35 cellular contexts compared by ENCODE assay signal in genomic region chr12:108238474-108238873, GRCh38.
DNase-seq lines count a peak whose midpoint lies in the region; ATAC-seq, FAIRE-seq and TF ChIP-seq lines count a peak whose summit lies in the region.
"Had no signal": no experiment of that assay in that cellular context is flagged by ENCODE, and none has a peak within 500 bp of the region (broad histone marks: within the 10 kb centered on the region; RNA-seq: fewer than 3 reads in every experiment).

No MANE protein-coding gene starts in this region.

- POLR2A ChIA-PET in HepG2 (lab: Yijun Ruan, JAX) (no interaction called here), K562 (lab: Yijun Ruan, JAX) (interaction anchor here (1.1 kb wide), 1 partner anchor 162 kb away, joined by 3 read pairs; no protein-coding TSS in a partner anchor)

- peaks cover 14% of the 10 kb centered on the region for H3F3A ChIP-seq in neural progenitor cell (ENCODE audit: low read depth)

- no peaks in the 10 kb centered on the region for H3K9me1 ChIP-seq in K562 (ENCODE audit: control insufficient read depth, insufficient read depth, low read length)

- intact Hi-C loops in HepG2 (cut with micrococcal nuclease; ENCODE audit: unreplicated experiment), result no loop called here
- intact Hi-C loops in right lobe of liver (cut with DNase I), result no loop called here
- intact Hi-C loops in K562 (cut with micrococcal nuclease), result loop anchor here (10.0 kb wide), 2 partner anchors 216 to 256 kb away; no protein-coding TSS in a partner anchor

- TF ChIP-seq EP300 in HepG2 (IDR thresholded peaks at IDR 0.05; ENCODE audit: low read depth in 2 of 2, low read length in 2 of 2) (no peak), HepG2 (CRISPR knock-in tag; IDR thresholded peaks at IDR 0.05; ENCODE audit: borderline replicate concordance) (no peak), K562 (IDR thresholded peaks at IDR 0.05; ENCODE audit: low read length) (no peak)

- peaks cover 20% of the 10 kb centered on the region for H3K27me3 Mint-ChIP-seq in neural progenitor cell (ENCODE audit: insufficient read depth, low read depth)

- no peaks in the 10 kb centered on the region for H3K9me3 ChIP-seq in HepG2 (ENCODE audit: low read length)
- H3K9me3 ChIP-seq in right lobe of liver, result no peaks in the 10 kb centered on the region
- H3K9me3 ChIP-seq in K562 (replicated peaks; ENCODE audit: control insufficient read depth, insufficient read depth, low read depth, low read length), result no peaks in the 10 kb centered on the region
- no peaks in the 10 kb centered on the region for H3K9me3 ChIP-seq in neural progenitor cell (ENCODE audit: low read depth)
- H3K9me3 ChIP-seq: BE2C, BLaER1, Caco-2 had no signal

- H3K4me3 Mint-ChIP-seq in neural progenitor cell, result no peak overlapping the region
- H3K4me3 Mint-ChIP-seq: B cell; CD14-positive monocyte; CD4-positive, alpha-beta memory T cell; CD4-positive, alpha-beta T cell; CD4-positive, CD25-positive, alpha-beta regulatory T cell; CD8-positive, alpha-beta memory T cell; CD8-positive, alpha-beta T cell had no signal

- H4K20me1 ChIP-seq in HepG2 (ENCODE audit: insufficient read depth, low read length) (no peaks in the 10 kb centered on the region), K562 (replicated peaks; ENCODE audit: control insufficient read depth, insufficient read depth, low read length) (no peaks in the 10 kb centered on the region), neural progenitor cell (ENCODE audit: low read depth) (no peaks in the 10 kb centered on the region)
- H4K20me1 ChIP-seq: BLaER1; BLaER1 treated with 17β-estradiol and CSF1 and Interleukin-3, amounts not matched to agents 10 nM and 100 nM had no signal

- CTCF ChIA-PET in HepG2 (lab: Yijun Ruan, JAX; ENCODE audit: low intra/inter-chr PET ratio, low total read pairs) (no interaction called here), K562 (lab: Yijun Ruan, JAX; ENCODE audit: low intra/inter-chr PET ratio) (no interaction called here)

- 0% methylated on average over 1 of the region's 3 CpGs for WGBS in HepG2 (ENCODE audit: low lambda C conversion rate)
- WGBS in right lobe of liver (ENCODE audit: insufficient coverage, low coverage, low lambda C conversion rate, missing lambda C conversion rate), result 95% methylated on average over 3 of the region's 3 CpGs
- 0% methylated on average over 3 of the region's 3 CpGs for WGBS in K562 (ENCODE audit: insufficient coverage, low coverage, missing lambda C conversion rate)

- peaks cover 43% of the 10 kb centered on the region for H3K4me1 Mint-ChIP-seq in neural progenitor cell
- H3K4me1 Mint-ChIP-seq: B cell, CD14-positive monocyte had no signal

- TF ChIP-seq POLR2A in HepG2 (IDR thresholded peaks at IDR 0.05; ENCODE audit: insufficient read depth in 1 of 2, low read depth in 2 of 2, low read length in 2 of 2) (no peak), right lobe of liver (IDR thresholded peaks at IDR 0.05) (no peak), K562 (conservative IDR thresholded peaks at IDR 0.05) (no peak)

- H3K27ac ChIP-seq in HepG2 (ENCODE audit: extremely low read length, insufficient read depth, low read length) (no peak overlapping the region), right lobe of liver (no peak overlapping the region), K562 (ENCODE audit: extremely low read depth, low read depth, low read length) (no peak overlapping the region), neural progenitor cell (no peak overlapping the region)
- H3K27ac ChIP-seq: 22Rv1; A549; BLaER1; BLaER1 treated with 17β-estradiol and CSF1 and Interleukin-3, amounts not matched to agents 10 nM and 100 nM; C4-2B had no signal

- H3K9me3 Mint-ChIP-seq in neural progenitor cell, result peaks cover 15% of the 10 kb centered on the region
- H3K9me3 Mint-ChIP-seq: CD4-positive, alpha-beta T cell; CD8-positive, alpha-beta memory T cell; CD8-positive, alpha-beta T cell had no signal

- no peaks in the 10 kb centered on the region for H3K4me1 ChIP-seq in HepG2 (ENCODE audit: insufficient read depth, low read length)
- no peaks in the 10 kb centered on the region for H3K4me1 ChIP-seq in right lobe of liver
- no peaks in the 10 kb centered on the region for H3K4me1 ChIP-seq in K562 (replicated peaks in 1 of 2; ENCODE audit: control insufficient read depth in 2 of 2, insufficient read depth in 2 of 2, low read length in 2 of 2)
- H3K4me1 ChIP-seq in neural progenitor cell, result peaks cover 9% of the 10 kb centered on the region
- H3K4me1 ChIP-seq: A549, Caco-2 had no signal

- H2AFZ ChIP-seq in HepG2 (ENCODE audit: low read length) (no peak overlapping the region), K562 (ENCODE audit: low read depth, low read length) (no peak overlapping the region), neural progenitor cell (replicated peaks) (no peak overlapping the region)

- H3K27ac Mint-ChIP-seq in neural progenitor cell, result peak overlapping the region; percentile 76
- H3K27ac Mint-ChIP-seq: B cell; CD4-positive, alpha-beta memory T cell; CD4-positive, alpha-beta T cell; CD8-positive, alpha-beta T cell had no signal

- ATAC-seq in HepG2, result no peak
- no peak for ATAC-seq in right lobe of liver
- ATAC-seq in K562, result no peak
- no peak for ATAC-seq in GM18907 (IDR thresholded peaks at IDR 0.05; ENCODE audit: unreplicated experiment)
- ATAC-seq: A549; CD8-positive, alpha-beta T cell had no signal

- H3K79me2 ChIP-seq in HepG2 (ENCODE audit: insufficient read depth, low read length) (no peaks in the 10 kb centered on the region), K562 (ENCODE audit: control insufficient read depth, insufficient read depth, low read length) (no peaks in the 10 kb centered on the region), neural progenitor cell (ENCODE audit: low read depth) (no peaks in the 10 kb centered on the region)

- in situ Hi-C loops in HepG2 (cut with HindIII; ENCODE audit: extremely low pct_ligation_motif_present, low pct_unique_long_range_greater_than_20kb), result no loop called here
- in situ Hi-C loops in K562 (cut with MboI), result no loop called here

- H3K4me3 ChIP-seq in HepG2 (replicated peaks in 1 of 3; ENCODE audit: insufficient read depth in 1 of 3, low read depth in 2 of 3, low read length in 3 of 3) (no peak overlapping the region), right lobe of liver (no peak overlapping the region), K562 (no peak overlapping the region), neural progenitor cell (no peak overlapping the region)
- H3K4me3 ChIP-seq: A549; BLaER1; BLaER1 treated with 17β-estradiol and CSF1 and Interleukin-3, amounts not matched to agents 10 nM and 100 nM had no signal

- no peak for TF ChIP-seq RAD21 in HepG2 (CRISPR knock-in tag; IDR thresholded peaks at IDR 0.05)
- TF ChIP-seq RAD21 in K562 (CRISPR knock-in tag; conservative IDR thresholded peaks at IDR 0.05 in 1 of 2, IDR thresholded peaks at IDR 0.05 in 1 of 2), result no peak

- no peaks in the 10 kb centered on the region for H3K36me3 Mint-ChIP-seq in neural progenitor cell
- H3K36me3 Mint-ChIP-seq: CD14-positive monocyte; CD4-positive, CD25-positive, alpha-beta regulatory T cell; CD8-positive, alpha-beta memory T cell; CD8-positive, alpha-beta T cell had no signal

- H3K36me3 ChIP-seq in HepG2 (replicated peaks in 1 of 2; ENCODE audit: control insufficient read depth in 1 of 2, insufficient read depth in 2 of 2, low read length in 2 of 2) (no peaks in the 10 kb centered on the region), right lobe of liver (no peaks in the 10 kb centered on the region), K562 (ENCODE audit: control insufficient read depth, insufficient read depth, low read length) (no peaks in the 10 kb centered on the region), neural progenitor cell (no peaks in the 10 kb centered on the region)
- H3K36me3 ChIP-seq: BE2C; BLaER1; BLaER1 treated with 17β-estradiol and CSF1 and Interleukin-3, amounts not matched to agents 10 nM and 100 nM had no signal

- BruUV-seq in HepG2 (replicated peaks; lab: Mats Ljungman, UMichigan), result no TSS peak
- BruUV-seq in K562 (replicated peaks; lab: Mats Ljungman, UMichigan), result no TSS peak

- TF ChIP-seq CTCF in HepG2 (CRISPR knock-in tag; IDR thresholded peaks at IDR 0.05) (no peak), right lobe of liver (IDR thresholded peaks at IDR 0.05) (no peak), K562 (IDR thresholded peaks at IDR 0.05 in 2 of 3, conservative IDR thresholded peaks at IDR 0.05 in 1 of 3; ENCODE audit: insufficient read depth in 2 of 3, low read depth in 1 of 3, low read length in 3 of 3) (no peak), neural progenitor cell (IDR thresholded peaks at IDR 0.05) (no peak)

- no peak overlapping the region for H3K9ac ChIP-seq in HepG2 (ENCODE audit: insufficient read depth, low read depth, low read length)
- no peak overlapping the region for H3K9ac ChIP-seq in K562 (ENCODE audit: insufficient read depth in 1 of 2, low read depth in 2 of 2, low read length in 2 of 2)
- H3K9ac ChIP-seq in neural progenitor cell, result no peak overlapping the region
- H3K9ac ChIP-seq: BLaER1; BLaER1 treated with 17β-estradiol and CSF1 and Interleukin-3, amounts not matched to agents 10 nM and 100 nM had no signal

- DNase-seq in HepG2 (ENCODE audit: low spot score) (no peak), right lobe of liver (no peak), K562 (ENCODE audit: extremely low read depth in 1 of 4, low spot score in 3 of 4) (no peak), neural progenitor cell (ENCODE audit: low spot score) (no peak), NCI-H510A treated with DMSO at 0.1 percent for 48 hours (lab: John Stamatoyannopoulos, UW) (no peak)
- DNase-seq: 8988T; ACHN; AML-193; BE2C; C1 segment of cervical spinal cord; Caco-2; Calu3; CD4-positive, alpha-beta memory T cell; CD4-positive, alpha-beta T cell; CD4-positive, CD25-positive, alpha-beta regulatory T cell; CD8-positive, alpha-beta memory T cell; CD8-positive, alpha-beta T cell; COR-L47; DMS 273 treated with DMSO at 0.1 percent for 48 hours; DMS153; DMS53; DMS79; DMS79 treated with DMSO at 0.1 percent for 48 hours; DND-41; EL had no signal

- H3K27me3 ChIP-seq in HepG2 (ENCODE audit: control insufficient read depth in 1 of 2, insufficient read depth in 2 of 2, low read length in 2 of 2) (peaks cover 0 to 9% of the 10 kb centered on the region in 2 experiments; a peak in 1 of 5 replicates), right lobe of liver (no peaks in the 10 kb centered on the region), K562 (ENCODE audit: control insufficient read depth in 2 of 2, insufficient read depth in 2 of 2, low read length in 2 of 2) (no peaks in the 10 kb centered on the region), neural progenitor cell (peaks cover 11% of the 10 kb centered on the region)
- H3K27me3 ChIP-seq: BE2C, BLaER1 had no signal

- no peak overlapping the region for H3K4me2 ChIP-seq in HepG2 (ENCODE audit: low read depth, low read length)
- H3K4me2 ChIP-seq in K562 (ENCODE audit: insufficient read depth, low read length), result no peak overlapping the region
- no peak overlapping the region for H3K4me2 ChIP-seq in neural progenitor cell
- H3K4me2 ChIP-seq: A549; BLaER1; BLaER1 treated with 17β-estradiol and CSF1 and Interleukin-3, amounts not matched to agents 10 nM and 100 nM had no signal

- no peak for FAIRE-seq in HepG2 (lab: Jason Lieb, UNC)
- no peak for FAIRE-seq in K562 (lab: Jason Lieb, UNC)
- FAIRE-seq: A204.1, A549, D721Med had no signal

TF ChIP-seq in HepG2, 621 proteins besides CTCF, POLR2A, EP300 and RAD21 (continues in another document):
- TF ChIP-seq ZNF629 (CRISPR knock-in tag; conservative IDR thresholded peaks at IDR 0.05), result peak; percentile 74

TF ChIP-seq in K562, 482 proteins besides CTCF, POLR2A, EP300 and RAD21 (continues in another document):
- TF ChIP-seq RBM25 (IDR thresholded peaks at IDR 0.05; ENCODE audit: low read depth, low read length, severe bottlenecking), result peak; percentile 87

Comparison
In these comparisons a context has a peak if more than half of its experiments do, and no peak if none do; other contexts are left out.
1. Of the 241 proteins assayed by ChIP-seq in both HepG2 and K562: peak only in HepG2: none; only in K562: ADNP, CBX1 and ESRRA; in both: none; in neither: 237; mixed calls (peak in some experiments, not most) for 1.